Comparison of ENCODE assay signal across 27 cellular contexts in genomic region chr6:126907312-126907711, GRCh38.
"Had no signal": no experiment of that assay in that cellular context is flagged by ENCODE, and none has a peak within 500 bp of the region (broad histone marks: within the 10 kb centered on the region; RNA-seq: fewer than 3 reads in every experiment).

No MANE protein-coding gene starts in this region.

- H3K4me3 ChIP-seq: adrenal gland, ascending aorta, breast epithelium, cardiac muscle cell, colonic mucosa, esophagus muscularis mucosa, gastrocnemius medialis, heart left ventricle had no signal

- H3K27ac ChIP-seq: adrenal gland, ascending aorta, cardiac muscle cell, colonic mucosa, esophagus muscularis mucosa, foreskin keratinocyte, gastrocnemius medialis, heart left ventricle had no signal

- H3K36me3 ChIP-seq: adrenal gland, ascending aorta, breast epithelium, cardiac muscle cell, colonic mucosa, esophagus muscularis mucosa, gastrocnemius medialis, heart left ventricle had no signal

- H3K4me1 ChIP-seq: adrenal gland, ascending aorta, breast epithelium, colonic mucosa, esophagus muscularis mucosa, foreskin keratinocyte had no signal

- H3K27me3 ChIP-seq: adrenal gland, ascending aorta, breast epithelium, cardiac muscle cell, colonic mucosa, esophagus muscularis mucosa, gastrocnemius medialis, heart left ventricle had no signal

- DNase-seq: activated CD4-positive, alpha-beta T cell treated with anti-CD3 and anti-CD28 coated beads for 1 hour; activated CD4-positive, alpha-beta T cell treated with anti-CD3 and anti-CD28 coated beads for 4 hours; activated CD4-positive, alpha-beta T cell treated with anti-CD3 and anti-CD28 coated beads, Interleukin-2, amount 10 ng/mL, durations not matched to agents 7 days and 5 days; activated CD4-positive, alpha-beta T cell treated with anti-CD3 and anti-CD28 coated beads, Interleukin-2, amount 50 U/mL, for 48 hours; activated CD4-positive, CD25-positive, alpha-beta regulatory T cell; activated CD8-positive, alpha-beta memory T cell treated with anti-CD3 and anti-CD28 coated beads for 24 hours; activated CD8-positive, alpha-beta T cell treated with anti-CD3 and anti-CD28 coated beads for 36 hours; activated effector memory CD4-positive, alpha-beta T cell treated with anti-CD3 and anti-CD28 coated beads, Interleukin-2, amount 50 U/mL, for 16 hours; activated naive CD4-positive, alpha-beta T cell treated with anti-CD3 and anti-CD28 coated beads for 36 hours; activated naive CD8-positive, alpha-beta T cell treated with anti-CD3 and anti-CD28 coated beads for 36 hours; activated naive CD8-positive, alpha-beta T cell treated with anti-CD3 and anti-CD28 coated beads, Interleukin-2, amount 50 U/mL, for 24 hours; activated T-cell treated with anti-CD3 and anti-CD28 coated beads, Interleukin-2, amount 50 U/mL, for 4 hours; adrenal gland; central memory CD4-positive, alpha-beta T cell; cerebellar nuclear complex; colonic mucosa; effector CD8-positive, alpha-beta T cell; erythroblast; foreskin keratinocyte; gastrocnemius medialis; glutamatergic neuron; heart left ventricle; T-helper 2 cell had no signal

- H3K9me3 ChIP-seq: adrenal gland, ascending aorta, breast epithelium, colonic mucosa, esophagus muscularis mucosa, gastrocnemius medialis, heart left ventricle had no signal
